ENCODE assay signal across 9 cellular contexts in genomic region chr12:94872671-94873367, GRCh38.
DNase-seq lines count a peak whose midpoint lies in the region; ATAC-seq, FAIRE-seq and TF ChIP-seq lines count a peak whose summit lies in the region.
"Had no signal": no experiment of that assay in that cellular context is flagged by ENCODE, and none has a peak within 500 bp of the region (broad histone marks: within the 10 kb centered on the region; RNA-seq: fewer than 3 reads in every experiment).

No MANE protein-coding gene starts in this region.

- ATAC-seq in HG03196 (IDR thresholded peaks at IDR 0.05; ENCODE audit: unreplicated experiment), result peak; percentile 26
- peak; percentile 20 to 22 for ATAC-seq in naive B cell (ENCODE audit: low read depth in 2 of 2)

- no TSS peak for BruUV-seq in Calu3 (replicated peaks; lab: Mats Ljungman, UMichigan)

- intact Hi-C loops in Calu3 (cut with micrococcal nuclease; ENCODE audit: unreplicated experiment), result loop anchor here (10.0 kb wide), 1 partner anchor 108 kb away; no protein-coding TSS in a partner anchor

- peaks cover 28% of the 10 kb centered on the region for H3K27me3 ChIP-seq in bronchial epithelial cell (ENCODE audit: control insufficient read depth, insufficient read depth, low read length)

- CTCF ChIA-PET in Calu3 (lab: Charles Lee), result no interaction called here

- no peak overlapping the region for H3K4me3 ChIP-seq in bronchial epithelial cell (ENCODE audit: low read depth, low read length)

- DNase-seq in Calu3 (peak; percentile 17), GM19239 (ENCODE audit: insufficient read length, low spot score) (peak; percentile 38), bronchial epithelial cell (ENCODE audit: low read depth) (no peak), naive B cell (no peak), foreskin melanocyte (no peak), globus pallidus (ENCODE audit: low spot score) (no peak), RPMI8226 (no peak)

- H3K36me3 ChIP-seq in bronchial epithelial cell (ENCODE audit: control insufficient read depth, insufficient read depth, low read length), result no peaks in the 10 kb centered on the region

- TF ChIP-seq CTCF in Calu3 (IDR thresholded peaks at IDR 0.05; ENCODE audit: unreplicated experiment) (no peak), bronchial epithelial cell (IDR thresholded peaks at IDR 0.05; ENCODE audit: insufficient read depth, low read length, severe bottlenecking) (peak; percentile 1)

- H3K4me1 Mint-ChIP-seq in Calu3 (ENCODE audit: low read depth, unreplicated experiment) (peaks cover 10% of the 10 kb centered on the region), naive B cell (peaks cover 28 to 40% (median 30%) of the 10 kb centered on the region in 3 donors)

- H3K27ac Mint-ChIP-seq in Calu3 (ENCODE audit: unreplicated experiment), result no peak overlapping the region
- H3K27ac Mint-ChIP-seq in naive B cell, result peak overlapping the region in 2 of 6 donors; percentile 85 to 93

- H3K36me3 Mint-ChIP-seq in Calu3 (ENCODE audit: insufficient read depth, unreplicated experiment), result peaks cover 9% of the 10 kb centered on the region
- no peaks in the 10 kb centered on the region for H3K36me3 Mint-ChIP-seq in naive B cell

- FAIRE-seq in GM19239 (lab: Jason Lieb, UNC) (peak; percentile 85), bronchial epithelial cell (lab: Jason Lieb, UNC) (no peak)
- FAIRE-seq: colon had no signal

- H3K27me3 Mint-ChIP-seq in Calu3 (ENCODE audit: unreplicated experiment), result peaks cover 58% of the 10 kb centered on the region
- peaks cover 30 to 54% (median 42%) of the 10 kb centered on the region in 3 donors for H3K27me3 Mint-ChIP-seq in naive B cell

- H3K4me3 Mint-ChIP-seq in Calu3 (ENCODE audit: low read depth, unreplicated experiment) (peak overlapping the region; percentile 68), naive B cell (peak overlapping the region; percentile 35 to 89 (median 80))

- no peaks in the 10 kb centered on the region for H3K9me3 Mint-ChIP-seq in Calu3 (ENCODE audit: low read depth, unreplicated experiment)
- H3K9me3 Mint-ChIP-seq in naive B cell, result no peaks in the 10 kb centered on the region

Comparison
In these comparisons a context has a peak if more than half of its experiments do, and no peak if none do; other contexts are left out.
1. DNase-seq: peak in Calu3 (single experiment) and GM19239 (single experiment); none in bronchial epithelial cell (single experiment), naive B cell (single experiment), foreskin melanocyte (single experiment), globus pallidus (single experiment) and RPMI8226 (single experiment).